In genomic region chr6:78868124-78868523, GRCh38 we compare ENCODE assay signal across 8 cellular contexts. TPM values are rescaled to one million over a fixed set of nuclear protein-coding genes. Genes with fewer than 3 reads are reported as not detected.
DNase-seq lines count a peak whose midpoint lies in the region; ATAC-seq and TF ChIP-seq lines count a peak whose summit lies in the region.

No MANE protein-coding gene starts in this region.

- peak overlapping the region; percentile 98 for H3K4me3 Mint-ChIP-seq in CD4-positive, alpha-beta T cell
- peak overlapping the region; percentile 98 for H3K4me3 Mint-ChIP-seq in natural killer cell treated with Interleukin-12 subunit alpha and Interleukin-12 subunit beta and Interleukin-15 and Interleukin-18, amount 100 ng/mL, for 72 hours

- no peak for ATAC-seq in CD4-positive, alpha-beta T cell (ENCODE audit: poor library complexity)
- ATAC-seq in natural killer cell treated with Interleukin-12 subunit alpha and Interleukin-12 subunit beta and Interleukin-15 and Interleukin-18, amount 100 ng/mL, for 72 hours, result no peak
- ATAC-seq in HG03280 (IDR thresholded peaks at IDR 0.05; ENCODE audit: unreplicated experiment), result no peak
- ATAC-seq in HG03521 (IDR thresholded peaks at IDR 0.05; ENCODE audit: unreplicated experiment), result no peak

- intact Hi-C loops in CD4-positive, alpha-beta T cell (cut with DNase I, micrococcal nuclease), result loop anchor here in 1 of 2 experiments (5.0 to 10.0 kb wide), 2 partner anchors 209 to 1137 kb away; partner anchors contain the start of genes PHIP and TTK

- H3K4me3 ChIP-seq in MG63, result peak overlapping the region; percentile 67
- H3K4me3 ChIP-seq in choroid plexus epithelial cell (ENCODE audit: low read depth, low read length), result peak overlapping the region; percentile 98

- H3K27me3 Mint-ChIP-seq in CD4-positive, alpha-beta T cell, result no peaks in the 10 kb centered on the region
- no peaks in the 10 kb centered on the region for H3K27me3 Mint-ChIP-seq in natural killer cell treated with Interleukin-12 subunit alpha and Interleukin-12 subunit beta and Interleukin-15 and Interleukin-18, amount 100 ng/mL, for 72 hours

- CTCF ChIA-PET in CD4-positive, alpha-beta T cell (lab: Charles Lee), result no interaction called here

- DNase-seq in CD4-positive, alpha-beta T cell, result no peak
- no peak for DNase-seq in MG63
- DNase-seq in choroid plexus epithelial cell (ENCODE audit: low read depth), result no peak
- no peak for DNase-seq in natural killer cell treated with Interleukin-12 subunit alpha and Interleukin-12 subunit beta and Interleukin-15 and Interleukin-18, amount 100 ng/mL, for 72 hours (ENCODE audit: low spot score)
- DNase-seq in globus pallidus (ENCODE audit: low spot score), result no peak
- DNase-seq in NCI-H1930 (lab: John Stamatoyannopoulos, UW), result no peak

- H3K27me3 ChIP-seq in CD4-positive, alpha-beta T cell (ENCODE audit: control insufficient read depth, insufficient read depth, low read length), result no peaks in the 10 kb centered on the region
- H3K27me3 ChIP-seq in MG63, result no peaks in the 10 kb centered on the region

- no peaks in the 10 kb centered on the region for H3K9me3 Mint-ChIP-seq in CD4-positive, alpha-beta T cell
- H3K9me3 Mint-ChIP-seq in natural killer cell treated with Interleukin-12 subunit alpha and Interleukin-12 subunit beta and Interleukin-15 and Interleukin-18, amount 100 ng/mL, for 72 hours, result no peaks in the 10 kb centered on the region

- H3K36me3 ChIP-seq in MG63, result no peaks in the 10 kb centered on the region

- no peaks in the 10 kb centered on the region for H3K9me3 ChIP-seq in CD4-positive, alpha-beta T cell (ENCODE audit: control insufficient read depth, low read length)
- H3K9me3 ChIP-seq in MG63, result no peaks in the 10 kb centered on the region

- no peak for TF ChIP-seq CTCF in CD4-positive, alpha-beta T cell (IDR thresholded peaks at IDR 0.05)
- no peak for TF ChIP-seq CTCF in choroid plexus epithelial cell (conservative IDR thresholded peaks at IDR 0.05; ENCODE audit: low read depth, low read length)

- POLR2A ChIA-PET in CD4-positive, alpha-beta T cell (lab: Charles Lee), result no interaction called here

- peak overlapping the region; percentile 91 for H3K27ac Mint-ChIP-seq in CD4-positive, alpha-beta T cell
- peak overlapping the region; percentile 89 to 93 for H3K27ac Mint-ChIP-seq in natural killer cell treated with Interleukin-12 subunit alpha and Interleukin-12 subunit beta and Interleukin-15 and Interleukin-18, amount 100 ng/mL, for 72 hours

- H3K27ac ChIP-seq in CD4-positive, alpha-beta T cell (ENCODE audit: low read depth, low read length), result no peak overlapping the region

- peaks cover 23% of the 10 kb centered on the region for H3K4me1 Mint-ChIP-seq in CD4-positive, alpha-beta T cell (ENCODE audit: low read depth)
- H3K4me1 Mint-ChIP-seq in natural killer cell treated with Interleukin-12 subunit alpha and Interleukin-12 subunit beta and Interleukin-15 and Interleukin-18, amount 100 ng/mL, for 72 hours (ENCODE audit: low read depth in 2 of 2), result peaks cover 10 to 11% of the 10 kb centered on the region in 2 donors

- H3K36me3 Mint-ChIP-seq in CD4-positive, alpha-beta T cell (ENCODE audit: low read depth), result peaks cover 22% of the 10 kb centered on the region
- H3K36me3 Mint-ChIP-seq in natural killer cell treated with Interleukin-12 subunit alpha and Interleukin-12 subunit beta and Interleukin-15 and Interleukin-18, amount 100 ng/mL, for 72 hours, result no peaks in the 10 kb centered on the region

RNA-seq across cellular contexts. Expression of gene IRAK1BP1, which starts 0.8 kb away (rescaled TPM):
- total RNA-seq in CD4-positive, alpha-beta T cell, result under 1 TPM; 0.52 to 0.98 TPM
- 2.1 and 2.3 TPM in 2 replicates for total RNA-seq in MG63 (2014; rRNA removed; shearing (Covaris generic); ENCODE audit: low replicate concordance)
- 1 to 10 TPM; 1.6 to 2.5 TPM for total RNA-seq in natural killer cell treated with Interleukin-12 subunit alpha and Interleukin-12 subunit beta and Interleukin-15 and Interleukin-18, amount 100 ng/mL, for 72 hours
